In genomic region chrX:45714864-45715263, GRCh38 we compare ENCODE assay signal across 10 cellular contexts.
DNase-seq lines count a peak whose midpoint lies in the region; ATAC-seq and TF ChIP-seq lines count a peak whose summit lies in the region.
"Had no signal": no experiment of that assay in that cellular context is flagged by ENCODE, and none has a peak within 500 bp of the region (broad histone marks: within the 10 kb centered on the region; RNA-seq: fewer than 3 reads in every experiment).

No MANE protein-coding gene starts in this region.

- DNase-seq in GM04504 (ENCODE audit: low read depth) (peak; percentile 68), HT-29 (ENCODE audit: low spot score) (peak; percentile 23), astrocyte of the spinal cord (ENCODE audit: low read depth, low spot score) (peak; percentile 65), skeletal muscle cell (ENCODE audit: low read depth) (peak; percentile 36), NCI-H524 (lab: John Stamatoyannopoulos, UW) (no peak)
- DNase-seq: effector memory CD8-positive, alpha-beta T cell; occipital lobe had no signal

- ATAC-seq in HG03025 (IDR thresholded peaks at IDR 0.05; ENCODE audit: low FRiP score, unreplicated experiment) (no peak), GM19452 (IDR thresholded peaks at IDR 0.05; ENCODE audit: unreplicated experiment) (no peak)
- ATAC-seq: effector memory CD8-positive, alpha-beta T cell had no signal

- TF ChIP-seq CTCF in astrocyte of the spinal cord (IDR thresholded peaks at IDR 0.05; ENCODE audit: low read depth, low read length) = no peak

- H3K4me3 ChIP-seq in astrocyte of the spinal cord (ENCODE audit: low read depth, low read length) (no peak overlapping the region), skeletal muscle cell (ENCODE audit: low read depth, low read length) (no peak overlapping the region)
- H3K4me3 ChIP-seq: upper lobe of left lung had no signal

- in situ Hi-C loops in astrocyte of the spinal cord (cut with HindIII; ENCODE audit: low sequenced_read_pairs) = no loop called here

Comparison
In these comparisons a context has a peak if more than half of its experiments do, and no peak if none do; other contexts are left out.
1. DNase-seq: peak in GM04504 (single experiment), HT-29 (single experiment), astrocyte of the spinal cord (single experiment) and skeletal muscle cell (single experiment); none in NCI-H524 (0 of 2).